In the genomic region with DNA sequence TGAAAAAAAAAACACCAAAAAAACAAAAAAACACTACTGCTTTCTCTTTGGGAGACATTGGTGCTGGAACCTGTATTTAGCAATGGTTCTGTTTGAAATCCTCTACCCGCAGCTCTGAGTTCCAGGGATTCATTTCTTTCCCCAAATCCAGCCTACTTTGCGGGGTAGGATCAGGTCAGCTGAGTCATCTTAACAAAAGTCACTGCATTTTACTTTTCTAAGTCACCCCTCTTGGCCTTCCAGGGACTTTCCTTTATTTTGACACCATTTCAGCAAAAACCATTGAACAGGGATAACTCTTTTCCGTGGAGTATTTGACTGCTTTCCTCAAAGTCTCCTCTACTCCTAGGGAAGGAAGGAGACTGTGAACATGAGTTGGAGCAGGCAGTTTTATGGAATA, we compare ENCODE assay signal across 2 cellular contexts.
TF ChIP-seq lines count a peak whose summit lies in the region.

No MANE protein-coding gene starts in this region.

TF ChIP-seq in SK-N-SH, 30 proteins besides CTCF, POLR2A, EP300 and RAD21:
- TF ChIP-seq TCF12 (IDR thresholded peaks at IDR 0.05) = no peak
- no peak for TF ChIP-seq YY1 (IDR thresholded peaks at IDR 0.05; ENCODE audit: low read depth)
- TF ChIP-seq FOSL2 (IDR thresholded peaks at IDR 0.05; ENCODE audit: borderline replicate concordance, low read depth) = no peak
- no peak for TF ChIP-seq TEAD4 (IDR thresholded peaks at IDR 0.05; ENCODE audit: borderline replicate concordance, insufficient read depth)
- TF ChIP-seq JUND (IDR thresholded peaks at IDR 0.05) = no peak
- TF ChIP-seq CHD2 (IDR thresholded peaks at IDR 0.05; ENCODE audit: low read length, partially characterized antibody) = no peak
- TF ChIP-seq, protein P1, sequence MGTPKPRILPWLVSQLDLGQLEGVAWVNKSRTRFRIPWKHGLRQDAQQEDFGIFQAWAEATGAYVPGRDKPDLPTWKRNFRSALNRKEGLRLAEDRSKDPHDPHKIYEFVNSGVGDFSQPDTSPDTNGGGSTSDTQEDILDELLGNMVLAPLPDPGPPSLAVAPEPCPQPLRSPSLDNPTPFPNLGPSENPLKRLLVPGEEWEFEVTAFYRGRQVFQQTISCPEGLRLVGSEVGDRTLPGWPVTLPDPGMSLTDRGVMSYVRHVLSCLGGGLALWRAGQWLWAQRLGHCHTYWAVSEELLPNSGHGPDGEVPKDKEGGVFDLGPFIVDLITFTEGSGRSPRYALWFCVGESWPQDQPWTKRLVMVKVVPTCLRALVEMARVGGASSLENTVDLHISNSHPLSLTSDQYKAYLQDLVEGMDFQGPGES (IDR thresholded peaks at IDR 0.05; ENCODE audit: low read depth, low read length) = no peak
- no peak for TF ChIP-seq FOXJ3 (CRISPR knock-in tag; IDR thresholded peaks at IDR 0.05)
- TF ChIP-seq NFIC (IDR thresholded peaks at IDR 0.05; ENCODE audit: borderline replicate concordance) = no peak
- no peak for TF ChIP-seq MEF2A (IDR thresholded peaks at IDR 0.05; ENCODE audit: borderline replicate concordance, low read depth)
- TF ChIP-seq NRF1 (IDR thresholded peaks at IDR 0.05; ENCODE audit: low read depth, low read length) = no peak
- TF ChIP-seq ZBTB33 (IDR thresholded peaks at IDR 0.05; ENCODE audit: borderline replicate concordance, low read depth) = no peak
- TF ChIP-seq ELF1 (IDR thresholded peaks at IDR 0.05) = no peak
- TF ChIP-seq, protein P2, sequence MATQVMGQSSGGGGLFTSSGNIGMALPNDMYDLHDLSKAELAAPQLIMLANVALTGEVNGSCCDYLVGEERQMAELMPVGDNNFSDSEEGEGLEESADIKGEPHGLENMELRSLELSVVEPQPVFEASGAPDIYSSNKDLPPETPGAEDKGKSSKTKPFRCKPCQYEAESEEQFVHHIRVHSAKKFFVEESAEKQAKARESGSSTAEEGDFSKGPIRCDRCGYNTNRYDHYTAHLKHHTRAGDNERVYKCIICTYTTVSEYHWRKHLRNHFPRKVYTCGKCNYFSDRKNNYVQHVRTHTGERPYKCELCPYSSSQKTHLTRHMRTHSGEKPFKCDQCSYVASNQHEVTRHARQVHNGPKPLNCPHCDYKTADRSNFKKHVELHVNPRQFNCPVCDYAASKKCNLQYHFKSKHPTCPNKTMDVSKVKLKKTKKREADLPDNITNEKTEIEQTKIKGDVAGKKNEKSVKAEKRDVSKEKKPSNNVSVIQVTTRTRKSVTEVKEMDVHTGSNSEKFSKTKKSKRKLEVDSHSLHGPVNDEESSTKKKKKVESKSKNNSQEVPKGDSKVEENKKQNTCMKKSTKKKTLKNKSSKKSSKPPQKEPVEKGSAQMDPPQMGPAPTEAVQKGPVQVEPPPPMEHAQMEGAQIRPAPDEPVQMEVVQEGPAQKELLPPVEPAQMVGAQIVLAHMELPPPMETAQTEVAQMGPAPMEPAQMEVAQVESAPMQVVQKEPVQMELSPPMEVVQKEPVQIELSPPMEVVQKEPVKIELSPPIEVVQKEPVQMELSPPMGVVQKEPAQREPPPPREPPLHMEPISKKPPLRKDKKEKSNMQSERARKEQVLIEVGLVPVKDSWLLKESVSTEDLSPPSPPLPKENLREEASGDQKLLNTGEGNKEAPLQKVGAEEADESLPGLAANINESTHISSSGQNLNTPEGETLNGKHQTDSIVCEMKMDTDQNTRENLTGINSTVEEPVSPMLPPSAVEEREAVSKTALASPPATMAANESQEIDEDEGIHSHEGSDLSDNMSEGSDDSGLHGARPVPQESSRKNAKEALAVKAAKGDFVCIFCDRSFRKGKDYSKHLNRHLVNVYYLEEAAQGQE (IDR thresholded peaks at IDR 0.05; ENCODE audit: low read depth, low read length) = no peak
- no peak for TF ChIP-seq SIN3A (IDR thresholded peaks at IDR 0.05; ENCODE audit: borderline replicate concordance, low read depth, low read length)
- no peak for TF ChIP-seq GABPA (IDR thresholded peaks at IDR 0.05; ENCODE audit: low read depth)
- no peak for TF ChIP-seq POLR2AphosphoS5 (IDR thresholded peaks at IDR 0.05; ENCODE audit: low read depth, low read length)
- no peak for TF ChIP-seq PBX3 (IDR thresholded peaks at IDR 0.05)

TF ChIP-seq in SK-N-SH treated with all-trans-retinoic acid at 6 μM for 48 hours, 23 proteins besides CTCF, POLR2A, EP300 and RAD21:
- no peak for TF ChIP-seq ZNF565 (CRISPR knock-in tag; conservative IDR thresholded peaks at IDR 0.05; ENCODE audit: low read depth)
